Comparison of ENCODE assay signal across 4 cellular contexts in the genomic region with DNA sequence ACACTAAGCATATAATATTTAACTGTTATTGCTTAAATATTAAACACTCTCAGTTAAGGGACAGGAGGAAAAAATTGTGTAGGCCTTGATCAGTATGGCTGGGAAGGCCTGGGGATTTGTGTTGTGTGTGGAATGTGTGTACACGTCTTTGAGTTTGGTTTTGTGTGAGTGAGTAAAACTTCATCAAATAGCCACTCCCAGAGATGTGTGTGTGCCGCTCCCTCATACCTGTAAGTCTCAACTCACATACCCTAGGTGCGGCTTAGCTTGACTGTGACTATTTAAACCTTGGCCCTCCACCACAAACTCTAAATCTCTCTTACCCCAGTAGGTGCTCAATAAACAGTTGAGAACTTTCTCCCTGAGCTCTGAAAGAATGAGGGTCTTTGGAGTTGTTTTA.
"Had no signal": no experiment of that assay in that cellular context is flagged by ENCODE, and none has a peak within 500 bp of the region (broad histone marks: within the 10 kb centered on the region; RNA-seq: fewer than 3 reads in every experiment).

No MANE protein-coding gene starts in this region.

- DNase-seq: H9, HCEC 1CT had no signal

- H3K4me3 ChIP-seq: GM23338 had no signal

- H3K27ac ChIP-seq: HL-60 had no signal
